ENCODE assay signal across 12 cellular contexts in genomic region chr3:98013428-98014349, GRCh38. TPM values are rescaled to one million over a fixed set of nuclear protein-coding genes. Genes with fewer than 3 reads are reported as not detected.
A peak's percentile ranks its signal among the peaks of the same experiment; 100 is the strongest.
DNase-seq lines count a peak whose midpoint lies in the region; ATAC-seq, FAIRE-seq and TF ChIP-seq lines count a peak whose summit lies in the region.
"Had no signal": no experiment of that assay in that cellular context is flagged by ENCODE, and none has a peak within 500 bp of the region (broad histone marks: within the 10 kb centered on the region; RNA-seq: fewer than 3 reads in every experiment).

No MANE protein-coding gene starts in this region.

- WGBS in small intestine, 3 donors, result 30 to 46% (median 40%) methylated on average over 5 of the region's 5 CpGs

- FAIRE-seq in small intestine (lab: Jason Lieb, UNC), result no peak

- no peak for TF ChIP-seq CTCF in tibial artery (IDR thresholded peaks at IDR 0.05)

- H3K36me3 ChIP-seq in small intestine (ENCODE audit: control insufficient read depth in 2 of 2, insufficient read depth in 2 of 2, low read length in 2 of 2) (no peaks in the 10 kb centered on the region), tibial artery (no peaks in the 10 kb centered on the region), SJCRH30 (no peaks in the 10 kb centered on the region)

- H3K9me3 ChIP-seq in small intestine (ENCODE audit: control insufficient read depth, low read depth) (no peaks in the 10 kb centered on the region), tibial artery (no peaks in the 10 kb centered on the region), SJCRH30 (replicated peaks) (no peaks in the 10 kb centered on the region)

- H3K4me1 ChIP-seq in small intestine (ENCODE audit: control insufficient read depth in 2 of 2, insufficient read depth in 1 of 2, low read depth in 1 of 2, low read length in 1 of 2) (peaks cover 0 to 3% of the 10 kb centered on the region in 2 donors), tibial artery (no peaks in the 10 kb centered on the region), SJCRH30 (no peaks in the 10 kb centered on the region)

- intact Hi-C loops in tibial artery (cut with DNase I; ENCODE audit: low total_unique reads), result no loop called here

- H3K27ac ChIP-seq in small intestine (ENCODE audit: low read depth in 1 of 2, low read length in 1 of 2) (no peak overlapping the region), tibial artery (no peak overlapping the region), SJCRH30 (no peak overlapping the region)

- H3K27me3 ChIP-seq in small intestine (ENCODE audit: control insufficient read depth in 2 of 2, insufficient read depth in 2 of 2, low read length in 2 of 2) (no peaks in the 10 kb centered on the region), tibial artery (no peaks in the 10 kb centered on the region), SJCRH30 (no peaks in the 10 kb centered on the region)

- no peak overlapping the region for H3K4me3 ChIP-seq in small intestine (ENCODE audit: low read depth in 1 of 2, low read length in 2 of 2)
- H3K4me3 ChIP-seq in tibial artery, result no peak overlapping the region
- no peak overlapping the region for H3K4me3 ChIP-seq in SJCRH30

- ATAC-seq in esophagus mucosa, result peak; percentile 90

- DNase-seq in NCI-H1105 treated with DMSO at 0.1 percent for 48 hours (lab: John Stamatoyannopoulos, UW) (peak; percentile 44), NCI-H1105 (lab: John Stamatoyannopoulos, UW) (no peak), NCI-H446 treated with DMSO at 0.1 percent for 48 hours (lab: John Stamatoyannopoulos, UW) (peak; percentile 93), small intestine (peak; percentile 59), tibial artery (no peak), NCI-H146 treated with DMSO at 0.1 percent for 48 hours (lab: John Stamatoyannopoulos, UW; ENCODE audit: unreplicated experiment) (no peak), SJCRH30 (no peak)
- DNase-seq: ACHN, amniotic stem cell, erythroblast, NCI-H2081 treated with DMSO at 0.1 percent for 48 hours had no signal

RNA-seq across cellular contexts. Expression of gene GABRR3, which starts 21.4 kb away (rescaled TPM):
- total RNA-seq in esophagus mucosa, result not detected
- not detected for polyA plus RNA-seq in small intestine
- 0.03 TPM in 1 of 2 replicates, not detected in the other for total RNA-seq in SJCRH30 (2014; rRNA removed; shearing (Covaris generic))

RNA-seq across cellular contexts. Expression of gene RIOX2, which starts 41.5 kb away (rescaled TPM):
- total RNA-seq in esophagus mucosa, result 33.6 TPM
- 10 to 100 TPM in 1 of 3 donors, 1 to 10 TPM in 2; 5.6 to 15.2 (median 5.9) TPM for polyA plus RNA-seq in small intestine
- 50.3 and 54.6 TPM in 2 replicates for total RNA-seq in SJCRH30 (2014; rRNA removed; shearing (Covaris generic))

Comparison
In these comparisons a context has a peak if more than half of its experiments do, and no peak if none do; other contexts are left out.
1. DNase-seq: peak in NCI-H1105 treated with DMSO at 0.1 percent for 48 hours (single experiment), NCI-H446 treated with DMSO at 0.1 percent for 48 hours (single experiment) and small intestine (single experiment); none in NCI-H1105 (single experiment), tibial artery (0 of 2), NCI-H146 treated with DMSO at 0.1 percent for 48 hours (single experiment) and SJCRH30 (0 of 2).